9 cellular contexts compared by ENCODE assay signal in the genomic region with DNA sequence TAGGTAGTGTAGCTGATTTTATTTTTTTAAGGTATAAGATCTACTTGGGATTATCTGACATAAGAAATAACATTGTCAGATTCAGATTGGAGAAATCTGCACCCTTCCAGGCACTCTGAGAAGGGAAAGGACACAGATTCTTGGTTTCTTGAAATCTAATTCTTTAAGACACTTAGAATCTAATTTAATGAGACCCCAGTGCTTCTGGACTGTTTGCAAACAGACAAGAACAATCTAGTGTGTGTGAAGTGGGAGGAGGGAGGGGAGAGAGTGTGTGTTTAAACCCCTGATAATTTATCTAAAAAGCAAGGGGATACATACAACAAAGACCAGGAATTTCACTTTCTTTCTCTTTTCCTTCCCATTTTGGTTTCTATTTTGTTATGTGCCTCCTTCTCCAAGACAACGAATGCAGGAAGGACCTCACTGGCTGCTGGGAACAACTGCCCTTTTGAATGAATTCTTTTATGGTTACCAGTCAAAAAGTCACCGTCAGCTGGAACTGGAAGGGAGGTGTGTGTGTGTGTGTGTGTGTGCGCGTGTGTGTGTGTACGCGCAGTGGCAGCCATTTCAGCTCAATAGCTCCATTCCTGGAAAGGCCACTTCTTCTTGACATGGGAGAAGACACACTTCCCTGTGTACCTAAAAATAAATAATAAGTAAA.
A peak's percentile ranks its signal among the peaks of the same experiment; 100 is the strongest.
DNase-seq lines count a peak whose midpoint lies in the region; ATAC-seq, FAIRE-seq and TF ChIP-seq lines count a peak whose summit lies in the region.
"Had no signal": no experiment of that assay in that cellular context is flagged by ENCODE, and none has a peak within 500 bp of the region (broad histone marks: within the 10 kb centered on the region; RNA-seq: fewer than 3 reads in every experiment).

No MANE protein-coding gene starts in this region.

- FAIRE-seq in A549 (lab: Jason Lieb, UNC): no peak
- FAIRE-seq: colon had no signal

- peak overlapping the region; percentile 68 for H3K4me2 ChIP-seq in A549

- CTCF ChIA-PET in A549 (lab: Yijun Ruan, JAX): interaction anchor here (1.0 to 9.8 kb wide), 16 partner anchors 8 to 393 kb away, joined by 3 to 120 read pairs (median 8); a partner anchor contains a TSS

- H3K4me3 ChIP-seq in A549: peak overlapping the region; percentile 9; the same call in 1 of the 3 replicates
- H3K4me3 ChIP-seq in brain microvascular endothelial cell (ENCODE audit: low read depth, low read length): no peak overlapping the region
- H3K4me3 ChIP-seq in lower lobe of right lung: no peak overlapping the region
- no peak overlapping the region for H3K4me3 ChIP-seq in testis

- no peak for TF ChIP-seq EP300 in A549 (IDR thresholded peaks at IDR 0.05)

- peaks cover 50% of the 10 kb centered on the region for H3K4me1 ChIP-seq in A549
- H3K4me1 ChIP-seq in lower lobe of right lung: peaks cover 53% of the 10 kb centered on the region
- peaks cover 11% of the 10 kb centered on the region for H3K4me1 ChIP-seq in testis

- no peaks in the 10 kb centered on the region for H3K9me3 ChIP-seq in A549
- no peaks in the 10 kb centered on the region for H3K9me3 ChIP-seq in lower lobe of right lung
- H3K9me3 ChIP-seq in testis: no peaks in the 10 kb centered on the region

- no peak for TF ChIP-seq RAD21 in A549 (conservative IDR thresholded peaks at IDR 0.05 in 1 of 2, IDR thresholded peaks at IDR 0.05 in 1 of 2)

- TF ChIP-seq CTCF in A549 (IDR thresholded peaks at IDR 0.05): no peak
- no peak for TF ChIP-seq CTCF in brain microvascular endothelial cell (IDR thresholded peaks at IDR 0.05; ENCODE audit: low read depth, low read length, missing control alignments)
- TF ChIP-seq CTCF in lower lobe of right lung (IDR thresholded peaks at IDR 0.05): no peak
- no peak for TF ChIP-seq CTCF in omental fat pad (IDR thresholded peaks at IDR 0.05)
- no peak for TF ChIP-seq CTCF in testis (IDR thresholded peaks at IDR 0.05)

- peak; percentile 19 to 81 for DNase-seq in A549 (ENCODE audit: low read depth in 1 of 2, low spot score in 1 of 2)
- DNase-seq in HT1080 (ENCODE audit: low read depth): peak; percentile 93
- DNase-seq in brain microvascular endothelial cell: peak; percentile 90
- DNase-seq in lower lobe of right lung: no peak
- DNase-seq in omental fat pad (ENCODE audit: low spot score): no peak
- no peak for DNase-seq in testis
- no peak for DNase-seq in T1000 (lab: John Stamatoyannopoulos, UW)

- intact Hi-C loops in lower lobe of right lung (cut with DNase I): no loop called here
- intact Hi-C loops in testis (cut with DNase I; ENCODE audit: low total_unique reads): no loop called here

- POLR2A ChIA-PET in A549 (lab: Yijun Ruan, JAX): interaction anchor here (0.6 to 1.0 kb wide), 2 partner anchors 347 to 356 kb away, joined by 3 to 5 read pairs; a partner anchor contains a TSS

- H3K36me3 ChIP-seq in brain microvascular endothelial cell (replicated peaks) (no peaks in the 10 kb centered on the region), lower lobe of right lung (no peaks in the 10 kb centered on the region), testis (ENCODE audit: low read depth, missing control alignments) (no peaks in the 10 kb centered on the region)

- peak overlapping the region; percentile 62 to 78 for H3K27ac ChIP-seq in A549
- H3K27ac ChIP-seq in brain microvascular endothelial cell: peak overlapping the region; percentile 72
- peak overlapping the region; percentile 70 for H3K27ac ChIP-seq in lower lobe of right lung
- H3K27ac ChIP-seq in testis: peak overlapping the region in 1 of 2 donors; percentile 37

- H3K27me3 ChIP-seq in brain microvascular endothelial cell (replicated peaks) (no peaks in the 10 kb centered on the region), lower lobe of right lung (ENCODE audit: low read depth) (no peaks in the 10 kb centered on the region), testis (no peaks in the 10 kb centered on the region)

- 40% methylated on average over 6 of the region's 6 CpGs for WGBS in A549 (ENCODE audit: missing lambda C conversion rate)
- WGBS in testis, 2 donors: 49 to 51% methylated on average over 6 of the region's 6 CpGs

- in situ Hi-C loops in brain microvascular endothelial cell (cut with HindIII; ENCODE audit: low pct_ligation_motif_present, low sequenced_read_pairs): no loop called here

- TF ChIP-seq POLR2A in A549 (IDR thresholded peaks at IDR 0.05; ENCODE audit: low read length): no peak
- TF ChIP-seq POLR2A in testis (IDR thresholded peaks at IDR 0.05): no peak

- peak in 1 of 2 experiments; percentile 24; a peak in 3 of 6 replicates for ATAC-seq in A549
- ATAC-seq in lower lobe of right lung: peak; percentile 29 to 43
- no peak for ATAC-seq in omental fat pad (ENCODE audit: low FRiP score)
- no peak for ATAC-seq in GM19455 (IDR thresholded peaks at IDR 0.05; ENCODE audit: unreplicated experiment)

TF ChIP-seq in A549, 52 proteins besides CTCF, POLR2A, EP300 and RAD21:
- TF ChIP-seq FOSL2 (IDR thresholded peaks at IDR 0.05) (no peak), FOSL2 (CRISPR knock-in tag; IDR thresholded peaks at IDR 0.05) (peak; percentile 70), MAZ (IDR thresholded peaks at IDR 0.05; ENCODE audit: borderline replicate concordance, low read depth, low read length) (no peak), MAFK (IDR thresholded peaks at IDR 0.05; ENCODE audit: partially characterized antibody) (peak; percentile 22)

Comparison
In these comparisons a context has a peak if more than half of its experiments do, and no peak if none do; other contexts are left out.
1. ATAC-seq: peak in lower lobe of right lung (2 of 2); none in omental fat pad (single experiment) and GM19455 (single experiment).
2. DNase-seq: peak in A549 (2 of 2), HT1080 (single experiment) and brain microvascular endothelial cell (single experiment); none in lower lobe of right lung (single experiment), omental fat pad (single experiment), testis (single experiment) and T1000 (single experiment).